22 cellular contexts compared by ENCODE assay signal in the genomic region with DNA sequence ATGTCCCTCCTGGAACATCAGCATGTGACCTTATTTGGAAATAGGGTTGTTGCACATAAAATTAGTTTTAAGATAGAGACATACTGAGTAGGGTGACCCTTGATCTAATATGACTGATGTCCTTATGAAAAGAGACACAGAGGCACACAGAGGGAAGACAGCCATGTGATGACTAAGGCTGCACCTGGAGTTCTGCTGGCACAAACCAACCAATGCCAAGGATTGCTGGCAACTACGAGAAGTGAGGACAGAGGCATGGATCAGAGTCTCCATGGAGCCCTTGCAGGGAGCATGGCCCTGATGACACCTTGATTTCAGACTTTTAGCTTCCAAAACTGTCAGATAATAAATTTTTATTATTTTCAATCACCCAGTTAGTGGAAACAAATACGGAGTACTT.
"Had no signal": no experiment of that assay in that cellular context is flagged by ENCODE, and none has a peak within 500 bp of the region (broad histone marks: within the 10 kb centered on the region; RNA-seq: fewer than 3 reads in every experiment).

No MANE protein-coding gene starts in this region.

- H3K36me3 ChIP-seq: esophagus squamous epithelium, pancreas, prostate gland, right atrium auricular region, suprapubic skin, transverse colon, upper lobe of right lung, uterus had no signal

- H3K27me3 ChIP-seq: esophagus squamous epithelium, pancreas, right atrium auricular region, suprapubic skin, transverse colon, upper lobe of right lung, uterus had no signal

- DNase-seq: dermis blood vessel endothelial cell; effector memory CD8-positive, alpha-beta T cell; erythroblast; esophagus squamous epithelium; mesenchymal stem cell; mucosa of descending colon; naive thymus-derived CD4-positive, alpha-beta T cell; pancreas; stimulated activated CD4-positive, alpha-beta T cell treated with anti-CD3 and anti-CD28 coated beads, Interleukin-12 subunit alpha, Interleukin-12 subunit beta, amount 100 ng/mL, for 4 hours; stimulated activated CD4-positive, alpha-beta T cell treated with anti-CD3 and anti-CD28 coated beads, Interleukin-1b, Interleukin-23, amount 100 ng/mL, for 48 hours; stimulated activated CD4-positive, alpha-beta T cell treated with anti-CD3 and anti-CD28 coated beads, Interleukin-4, amount 100 ng/mL, for 1 hour; stimulated activated CD8-positive, alpha-beta memory T cell treated with anti-CD3 and anti-CD28 coated beads, Interleukin-4, amount 100 ng/mL, for 48 hours; stimulated activated naive CD4-positive, alpha-beta T cell; stimulated activated naive CD8-positive, alpha-beta T cell treated with anti-CD3 and anti-CD28 coated beads, Interleukin-15, amount 100 ng/mL, for 72 hours; transverse colon; upper lobe of right lung; uterus had no signal

- H3K9me3 ChIP-seq: esophagus squamous epithelium, mucosa of descending colon, pancreas, prostate gland, right atrium auricular region, suprapubic skin, transverse colon, upper lobe of right lung, uterus had no signal

- ATAC-seq: effector memory CD8-positive, alpha-beta T cell; mucosa of descending colon; naive thymus-derived CD4-positive, alpha-beta T cell; pancreas; stimulated activated naive CD8-positive, alpha-beta T cell treated with anti-CD3 and anti-CD28 coated beads, Interleukin-15, amount 100 ng/mL, for 72 hours; upper lobe of right lung had no signal

- H3K4me3 ChIP-seq: coronary artery, esophagus squamous epithelium, mucosa of descending colon, pancreas, prostate gland, right atrium auricular region, smooth muscle cell, suprapubic skin, transverse colon, upper lobe of right lung, uterus had no signal

- H3K4me2 ChIP-seq: smooth muscle cell had no signal

- H3K27ac ChIP-seq: coronary artery, esophagus squamous epithelium, pancreas, prostate gland, right atrium auricular region, suprapubic skin, transverse colon, upper lobe of right lung, uterus had no signal

- H3K4me1 ChIP-seq: pancreas, prostate gland, suprapubic skin, transverse colon, uterus had no signal
